In genomic region chr17:31148205-31148604, GRCh38 we compare ENCODE assay signal across 24 cellular contexts. TPM values are rescaled to one million over a fixed set of nuclear protein-coding genes. Genes with fewer than 3 reads are reported as not detected.
A peak's percentile ranks its signal among the peaks of the same experiment; 100 is the strongest.
DNase-seq lines count a peak whose midpoint lies in the region; ATAC-seq, FAIRE-seq and TF ChIP-seq lines count a peak whose summit lies in the region.
"Had no signal": no experiment of that assay in that cellular context is flagged by ENCODE, and none has a peak within 500 bp of the region (broad histone marks: within the 10 kb centered on the region; RNA-seq: fewer than 3 reads in every experiment).

No MANE protein-coding gene starts in this region.

- H3K9ac ChIP-seq in K562 (ENCODE audit: insufficient read depth in 1 of 2, low read depth in 2 of 2, low read length in 2 of 2) (no peak overlapping the region; a peak in 1 of 4 replicates), mesenchymal stem cell (ENCODE audit: low read length) (no peak overlapping the region)
- H3K9ac ChIP-seq: BLaER1 treated with 17β-estradiol and CSF1 and Interleukin-3, amounts not matched to agents 10 nM and 100 nM had no signal

- H3K27me3 ChIP-seq in K562 (ENCODE audit: control insufficient read depth in 2 of 2, insufficient read depth in 2 of 2, low read length in 2 of 2), result no peaks in the 10 kb centered on the region
- no peaks in the 10 kb centered on the region for H3K27me3 ChIP-seq in mesenchymal stem cell (ENCODE audit: control insufficient read depth in 1 of 2, insufficient read depth in 1 of 2, low read length in 2 of 2)
- no peaks in the 10 kb centered on the region for H3K27me3 ChIP-seq in tibial artery
- H3K27me3 ChIP-seq: BLaER1 treated with 17β-estradiol and CSF1 and Interleukin-3, amounts not matched to agents 10 nM and 100 nM; SJSA1 had no signal

- no peak overlapping the region for H4K91ac ChIP-seq in mesenchymal stem cell (ENCODE audit: low read length)

- in situ Hi-C loops in K562 (cut with MboI), result no loop called here

- CTCF ChIA-PET in K562 (lab: Yijun Ruan, JAX; ENCODE audit: low intra/inter-chr PET ratio), result interaction anchor here (0.7 kb wide), 1 partner anchor 68 kb away, joined by 4 read pairs; no protein-coding TSS in a partner anchor

- no peak overlapping the region for H3K14ac ChIP-seq in mesenchymal stem cell (ENCODE audit: low read length in 2 of 2)

- no peak overlapping the region for H2BK12ac ChIP-seq in mesenchymal stem cell (ENCODE audit: low read length in 2 of 2)

- no peak overlapping the region for H2BK15ac ChIP-seq in mesenchymal stem cell (ENCODE audit: low read depth, poor library complexity, severe bottlenecking)

- peak; percentile 54 for ATAC-seq in K562
- no peak for ATAC-seq in activated T-cell treated with anti-CD3 and anti-CD28 coated beads, Interleukin-2, amount 50 U/mL, for 4 hours
- ATAC-seq in GM21381 (IDR thresholded peaks at IDR 0.05; ENCODE audit: unreplicated experiment), result no peak

- DNase-seq in EH (ENCODE audit: low read depth), result peak; percentile 63
- peak; percentile 36 for DNase-seq in LHCN-M2 (ENCODE audit: low read depth)
- DNase-seq in K562 (ENCODE audit: extremely low read depth in 1 of 4, low spot score in 3 of 4), result peak; percentile 37 to 61 (median 48)
- DNase-seq in mesenchymal stem cell, result peak; percentile 40
- no peak for DNase-seq in NCI-H1694 treated with DMSO at 0.1 percent for 48 hours (lab: John Stamatoyannopoulos, UW)
- DNase-seq in activated T-cell treated with anti-CD3 and anti-CD28 coated beads, Interleukin-2, amount 50 U/mL, for 4 hours, result no peak
- DNase-seq in tibial artery, result no peak
- DNase-seq: CD8-positive, alpha-beta memory T cell; DMS79 treated with DMSO at 0.1 percent for 48 hours; GF-D8; H9; KBM-7; NCI-H1092 treated with DMSO at 0.1 percent for 48 hours; NCI-H1694; NCI-H2107; NCI-H2227 treated with DMSO at 0.1 percent for 48 hours; SW 1271 had no signal

- no peak overlapping the region for H3K4me3 ChIP-seq in K562
- no peak overlapping the region for H3K4me3 ChIP-seq in mesenchymal stem cell (ENCODE audit: insufficient read depth in 1 of 2, low read depth in 1 of 2, low read length in 2 of 2)
- H3K4me3 ChIP-seq in tibial artery, result no peak overlapping the region
- H3K4me3 ChIP-seq: A549; BLaER1 treated with 17β-estradiol and CSF1 and Interleukin-3, amounts not matched to agents 10 nM and 100 nM; SJSA1 had no signal

- no peak overlapping the region for H4K8ac ChIP-seq in mesenchymal stem cell (ENCODE audit: low read length)

- no peak overlapping the region for H2BK120ac ChIP-seq in mesenchymal stem cell (ENCODE audit: low read depth, low read length)

- H3K4me1 ChIP-seq in K562 (replicated peaks in 1 of 2; ENCODE audit: control insufficient read depth in 2 of 2, insufficient read depth in 2 of 2, low read length in 2 of 2), result peaks cover 5 to 23% of the 10 kb centered on the region in 2 experiments
- H3K4me1 ChIP-seq in mesenchymal stem cell (ENCODE audit: control insufficient read depth, insufficient read depth, low read depth, low read length), result no peaks in the 10 kb centered on the region
- H3K4me1 ChIP-seq in tibial artery, result peaks cover 0 to 3% (median 0%) of the 10 kb centered on the region in 4 donors
- H3K4me1 ChIP-seq: SJSA1 had no signal

- H3K27me3 Mint-ChIP-seq in activated T-cell treated with anti-CD3 and anti-CD28 coated beads, Interleukin-2, amount 50 U/mL, for 4 hours (ENCODE audit: low read depth), result no peaks in the 10 kb centered on the region
- H3K27me3 Mint-ChIP-seq: CD8-positive, alpha-beta memory T cell had no signal

- H2AK5ac ChIP-seq in mesenchymal stem cell (ENCODE audit: low read length, severe bottlenecking), result no peak overlapping the region

- H3K36me3 ChIP-seq in K562 (ENCODE audit: control insufficient read depth, insufficient read depth, low read length) (peaks cover 13% of the 10 kb centered on the region; the same call in 2 of the 3 replicates), mesenchymal stem cell (ENCODE audit: control insufficient read depth in 1 of 2, insufficient read depth in 2 of 2, low read depth in 1 of 2, low read length in 2 of 2) (peaks cover 7 to 8% of the 10 kb centered on the region in 2 experiments), tibial artery (no peaks in the 10 kb centered on the region)

- H3K79me1 ChIP-seq in mesenchymal stem cell (replicated peaks; ENCODE audit: low read length, poor library complexity, severe bottlenecking), result peaks cover 31% of the 10 kb centered on the region

- H3K4me3 Mint-ChIP-seq in activated T-cell treated with anti-CD3 and anti-CD28 coated beads, Interleukin-2, amount 50 U/mL, for 4 hours, result no peak overlapping the region
- H3K4me3 Mint-ChIP-seq: CD8-positive, alpha-beta memory T cell; H9 had no signal

- TF ChIP-seq RAD21 in K562 (CRISPR knock-in tag; conservative IDR thresholded peaks at IDR 0.05 in 1 of 2, IDR thresholded peaks at IDR 0.05 in 1 of 2), result no peak

- H3K18ac ChIP-seq in mesenchymal stem cell (ENCODE audit: low read depth in 1 of 2, low read length in 2 of 2), result no peak overlapping the region

- FAIRE-seq in K562 (lab: Jason Lieb, UNC), result no peak
- FAIRE-seq: GM12891, GM18507 had no signal

- peaks cover 3% of the 10 kb centered on the region for H3K36me3 Mint-ChIP-seq in activated T-cell treated with anti-CD3 and anti-CD28 coated beads, Interleukin-2, amount 50 U/mL, for 4 hours (ENCODE audit: insufficient read depth)

- WGBS in K562 (ENCODE audit: insufficient coverage, low coverage, missing lambda C conversion rate), result 3% methylated on average over 3 of the region's 3 CpGs
- no CpG with 5 or more reads among the region's 3 CpGs for WGBS in mesenchymal stem cell

- H2AFZ ChIP-seq in K562 (ENCODE audit: low read depth, low read length), result no peak overlapping the region
- H2AFZ ChIP-seq in mesenchymal stem cell (ENCODE audit: low read depth, low read length), result no peak overlapping the region

- H3K79me2 ChIP-seq in K562 (ENCODE audit: control insufficient read depth, insufficient read depth, low read length), result peaks cover 41% of the 10 kb centered on the region

- H3K9me3 Mint-ChIP-seq in activated T-cell treated with anti-CD3 and anti-CD28 coated beads, Interleukin-2, amount 50 U/mL, for 4 hours, result peaks cover 12% of the 10 kb centered on the region

- H3K4me2 ChIP-seq in K562 (ENCODE audit: insufficient read depth, low read length) (no peak overlapping the region), mesenchymal stem cell (ENCODE audit: low read length, poor library complexity, severe bottlenecking) (no peak overlapping the region)
- H3K4me2 ChIP-seq: A549 had no signal

- H3K9me3 ChIP-seq in K562 (replicated peaks; ENCODE audit: control insufficient read depth, insufficient read depth, low read depth, low read length) (no peaks in the 10 kb centered on the region), mesenchymal stem cell (ENCODE audit: control insufficient read depth, low read length) (peaks cover 5% of the 10 kb centered on the region), tibial artery (no peaks in the 10 kb centered on the region)
- H3K9me3 ChIP-seq: SJSA1 had no signal

- intact Hi-C loops in K562 (cut with micrococcal nuclease), result no loop called here
- intact Hi-C loops in tibial artery (cut with DNase I; ENCODE audit: low total_unique reads), result no loop called here

- H3K4ac ChIP-seq in mesenchymal stem cell (ENCODE audit: low read depth in 1 of 2, low read length in 2 of 2), result no peak overlapping the region

- BruUV-seq in K562 (replicated peaks; lab: Mats Ljungman, UMichigan), result no TSS peak

- TF ChIP-seq EP300 in K562 (IDR thresholded peaks at IDR 0.05; ENCODE audit: low read length), result peak; percentile 26; the same call in 1 of the 2 replicates

- H3K4me1 Mint-ChIP-seq in activated T-cell treated with anti-CD3 and anti-CD28 coated beads, Interleukin-2, amount 50 U/mL, for 4 hours (ENCODE audit: low read depth), result no peaks in the 10 kb centered on the region

- no peaks in the 10 kb centered on the region for H3K9me1 ChIP-seq in K562 (ENCODE audit: control insufficient read depth, insufficient read depth, low read length)

- TF ChIP-seq CTCF in K562 (IDR thresholded peaks at IDR 0.05 in 2 of 3, conservative IDR thresholded peaks at IDR 0.05 in 1 of 3; ENCODE audit: insufficient read depth in 2 of 3, low read depth in 1 of 3, low read length in 3 of 3) (peak in 1 of 3 experiments; percentile 3; a peak in 1 of 6 replicates), tibial artery (IDR thresholded peaks at IDR 0.05) (no peak)

- POLR2A ChIA-PET in K562 (lab: Yijun Ruan, JAX), result no interaction called here

- TF ChIP-seq POLR2A in K562 (conservative IDR thresholded peaks at IDR 0.05), result no peak

- H4K20me1 ChIP-seq in K562 (replicated peaks; ENCODE audit: control insufficient read depth, insufficient read depth, low read length), result no peaks in the 10 kb centered on the region

- no peak overlapping the region for H3K23ac ChIP-seq in mesenchymal stem cell (ENCODE audit: low read length in 2 of 2)

- H3K27ac ChIP-seq in K562 (ENCODE audit: extremely low read depth, low read depth, low read length) (peak overlapping the region; percentile 75; the same call in 1 of the 3 replicates), mesenchymal stem cell (ENCODE audit: low read length, poor library complexity, severe bottlenecking) (no peak overlapping the region), tibial artery (no peak overlapping the region)
- H3K27ac ChIP-seq: A549; BLaER1 treated with 17β-estradiol and CSF1 and Interleukin-3, amounts not matched to agents 10 nM and 100 nM; HL-60; SJSA1 had no signal

- no peak overlapping the region for H2BK5ac ChIP-seq in mesenchymal stem cell (ENCODE audit: low read depth, low read length, poor library complexity, severe bottlenecking)

RNA-seq across cellular contexts. Expression of gene NF1, which starts 53.4 kb away (rescaled TPM):
- 17.1 and 27.3 TPM in 2 replicates for total RNA-seq in LHCN-M2 (2014; rRNA removed)
- 8.1 TPM for polyA plus RNA-seq in LHCN-M2 (2012)
- 108 and 331 TPM in 2 replicates for total RNA-seq in K562 (2011; cell fraction: chromatin; rRNA removed; ENCODE audit: low replicate concordance)
- 49.7 and 67.6 TPM in 2 replicates for total RNA-seq in K562 (2011; cell fraction: nucleolus; rRNA removed)
- 113 and 152 TPM in 2 replicates for total RNA-seq in K562 (2011; cell fraction: nucleoplasm; rRNA removed)
- 13.4 and 16.7 TPM in 2 replicates for total RNA-seq in K562 (2014; rRNA removed)
- 26.3 TPM in 2 replicates for total RNA-seq in K562 (2014; rRNA removed; fragmentation: Illumina TruSeq; extraction: Trizol)
- total RNA-seq in K562 (2015; rRNA removed; fragmentation: Illumina TruSeq; extraction: Trizol), result 24.3 and 24.6 TPM in 2 replicates
- total RNA-seq in K562 (2021), result 36.5 and 41.9 TPM in 2 replicates
- 16.7 and 29.3 TPM in 2 replicates for polyA plus RNA-seq in K562 (2011; rRNA removed)
- 16.4 and 18.7 TPM in 2 replicates for polyA plus RNA-seq in K562 (2011; cell fraction: cytosol; rRNA removed)
- polyA plus RNA-seq in K562 (2011; cell fraction: nucleus; rRNA removed), result 41.9 and 61.1 TPM in 2 replicates
- 16.3 and 16.9 TPM in 2 replicates for polyA plus RNA-seq in K562 (2012)
- polyA plus RNA-seq in K562 (2014; fragmentation: Illumina TruSeq; extraction: Trizol), result 23.9 and 30.8 TPM in 2 replicates
- polyA plus RNA-seq in K562 (2014; fragmentation: Nextera tagmentation; extraction: Ambion mirVana), result 1 to 10 TPM; 3.4 to 7.5 TPM
- polyA plus RNA-seq in K562 (2014; rRNA removed), result 14.0 and 15.4 TPM in 2 replicates
- 132 and 170 TPM in 2 replicates for polyA minus RNA-seq in K562 (2011; rRNA and poly(A)+ RNA removed)
- polyA minus RNA-seq in K562 (2011; cell fraction: cytosol; rRNA and poly(A)+ RNA removed), result 35.1 and 79.9 TPM in 2 replicates
- 84.1 and 101 TPM in 2 replicates for polyA minus RNA-seq in K562 (2011; cell fraction: nucleus; rRNA and poly(A)+ RNA removed)
- polyA plus RNA-seq in mesenchymal stem cell (2013, experiment 1 of 2), result 22.2 TPM
- polyA plus RNA-seq in mesenchymal stem cell (2013, experiment 2 of 2), result 20.6 TPM
- 10 to 100 TPM; 14.2 to 17.9 (median 15.2) TPM for total RNA-seq in activated T-cell treated with anti-CD3 and anti-CD28 coated beads, Interleukin-2, amount 50 U/mL, for 4 hours

Comparison
In these comparisons a context has a peak if more than half of its experiments do, and no peak if none do; other contexts are left out.
1. DNase-seq: peak in EH (single experiment), LHCN-M2 (single experiment), K562 (4 of 4) and mesenchymal stem cell (single experiment); none in NCI-H1694 treated with DMSO at 0.1 percent for 48 hours (single experiment), activated T-cell treated with anti-CD3 and anti-CD28 coated beads, Interleukin-2, amount 50 U/mL, for 4 hours (single experiment) and tibial artery (0 of 2).